In genomic region chr11:59756496-59756840, GRCh38 we compare ENCODE assay signal across 8 cellular contexts. TPM values are rescaled to one million over a fixed set of nuclear protein-coding genes. Genes with fewer than 3 reads are reported as not detected.
DNase-seq lines count a peak whose midpoint lies in the region; ATAC-seq and TF ChIP-seq lines count a peak whose summit lies in the region.

No MANE protein-coding gene starts in this region.

- H3K4me2 ChIP-seq in GM23338, result peak overlapping the region; percentile 95

- H3K4me3 ChIP-seq in GM23338, result peak overlapping the region; percentile 99

- H3K27me3 Mint-ChIP-seq in GM23338 (ENCODE audit: insufficient read depth, low read depth, poor library complexity) (peaks cover 17% of the 10 kb centered on the region), T-helper 17 cell (no peaks in the 10 kb centered on the region)

- H3K4me3 Mint-ChIP-seq in GM23338 (peak overlapping the region; percentile 92), T-helper 17 cell (peak overlapping the region; percentile 97)

- H3K9me3 Mint-ChIP-seq in GM23338, result no peaks in the 10 kb centered on the region

- H3K9me2 ChIP-seq in GM23338 (ENCODE audit: insufficient read depth), result no peaks in the 10 kb centered on the region

- peaks cover 26% of the 10 kb centered on the region for H4K20me1 ChIP-seq in GM23338 (replicated peaks; ENCODE audit: insufficient read depth)

- H3K36me3 Mint-ChIP-seq in GM23338 (ENCODE audit: low read depth) (peaks cover 4% of the 10 kb centered on the region; the same call in 2 of the 3 replicates), T-helper 17 cell (ENCODE audit: low read depth) (no peaks in the 10 kb centered on the region)

- H3K27ac Mint-ChIP-seq in GM23338, result no peak overlapping the region
- H3K27ac Mint-ChIP-seq in T-helper 17 cell, result peak overlapping the region; percentile 19

- H3K79me2 ChIP-seq in GM23338 (replicated peaks; ENCODE audit: insufficient read depth), result peaks cover 59% of the 10 kb centered on the region

- H3K4me1 Mint-ChIP-seq in GM23338 (peaks cover 31% of the 10 kb centered on the region), T-helper 17 cell (peaks cover 20% of the 10 kb centered on the region)

- no peak for TF ChIP-seq POLR2A in GM18505 (IDR thresholded peaks at IDR 0.05; ENCODE audit: borderline replicate concordance, extremely low read depth, insufficient read depth, insufficient read length)

- H2AFZ ChIP-seq in GM23338, result no peak overlapping the region

- H3F3A ChIP-seq in GM23338 (replicated peaks; ENCODE audit: low read depth), result peaks cover 10% of the 10 kb centered on the region; the same call in 1 of the 2 replicates

- no peak for TF ChIP-seq CTCF in GM23338 (conservative IDR thresholded peaks at IDR 0.05; ENCODE audit: low read depth in 2 of 2)

- H3K27ac ChIP-seq in GM23338 (ENCODE audit: low read depth), result 0 out of 2 replicates have a peak overlapping the region, but pooled peaks have one; percentile 17

- no peaks in the 10 kb centered on the region for H3K36me3 ChIP-seq in GM23338 (ENCODE audit: insufficient read depth)

- DNase-seq in GM23338 (ENCODE audit: low spot score), result no peak
- no peak for DNase-seq in T-helper 17 cell
- DNase-seq in fibroblast of peridontal ligament (ENCODE audit: extremely low read depth), result peak; percentile 23
- peak; percentile 71 for DNase-seq in renal cortical epithelial cell (ENCODE audit: low read depth)
- DNase-seq in effector CD4-positive, alpha-beta T cell, result no peak
- no peak for DNase-seq in mucosa of gallbladder (ENCODE audit: low spot score)

- no peaks in the 10 kb centered on the region for H3K27me3 ChIP-seq in GM23338 (ENCODE audit: insufficient read depth)

- H3K9me3 ChIP-seq in T-helper 17 cell (ENCODE audit: control insufficient read depth, low read length, poor library complexity, severe bottlenecking), result no peaks in the 10 kb centered on the region

- ATAC-seq in GM23338 (no peak), T-helper 17 cell (no peak), GM18505 (IDR thresholded peaks at IDR 0.05; ENCODE audit: unreplicated experiment) (no peak), GM19324 (IDR thresholded peaks at IDR 0.05; ENCODE audit: low FRiP score, unreplicated experiment) (no peak)

- H3K4me1 ChIP-seq in GM23338 (ENCODE audit: insufficient read depth), result peaks cover 16% of the 10 kb centered on the region

TF ChIP-seq in GM23338, 12 proteins besides CTCF, POLR2A, EP300 and RAD21:
- TF ChIP-seq, protein P1, sequence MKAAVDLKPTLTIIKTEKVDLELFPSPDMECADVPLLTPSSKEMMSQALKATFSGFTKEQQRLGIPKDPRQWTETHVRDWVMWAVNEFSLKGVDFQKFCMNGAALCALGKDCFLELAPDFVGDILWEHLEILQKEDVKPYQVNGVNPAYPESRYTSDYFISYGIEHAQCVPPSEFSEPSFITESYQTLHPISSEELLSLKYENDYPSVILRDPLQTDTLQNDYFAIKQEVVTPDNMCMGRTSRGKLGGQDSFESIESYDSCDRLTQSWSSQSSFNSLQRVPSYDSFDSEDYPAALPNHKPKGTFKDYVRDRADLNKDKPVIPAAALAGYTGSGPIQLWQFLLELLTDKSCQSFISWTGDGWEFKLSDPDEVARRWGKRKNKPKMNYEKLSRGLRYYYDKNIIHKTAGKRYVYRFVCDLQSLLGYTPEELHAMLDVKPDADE (IDR thresholded peaks at IDR 0.05), result no peak
- TF ChIP-seq, protein P2, sequence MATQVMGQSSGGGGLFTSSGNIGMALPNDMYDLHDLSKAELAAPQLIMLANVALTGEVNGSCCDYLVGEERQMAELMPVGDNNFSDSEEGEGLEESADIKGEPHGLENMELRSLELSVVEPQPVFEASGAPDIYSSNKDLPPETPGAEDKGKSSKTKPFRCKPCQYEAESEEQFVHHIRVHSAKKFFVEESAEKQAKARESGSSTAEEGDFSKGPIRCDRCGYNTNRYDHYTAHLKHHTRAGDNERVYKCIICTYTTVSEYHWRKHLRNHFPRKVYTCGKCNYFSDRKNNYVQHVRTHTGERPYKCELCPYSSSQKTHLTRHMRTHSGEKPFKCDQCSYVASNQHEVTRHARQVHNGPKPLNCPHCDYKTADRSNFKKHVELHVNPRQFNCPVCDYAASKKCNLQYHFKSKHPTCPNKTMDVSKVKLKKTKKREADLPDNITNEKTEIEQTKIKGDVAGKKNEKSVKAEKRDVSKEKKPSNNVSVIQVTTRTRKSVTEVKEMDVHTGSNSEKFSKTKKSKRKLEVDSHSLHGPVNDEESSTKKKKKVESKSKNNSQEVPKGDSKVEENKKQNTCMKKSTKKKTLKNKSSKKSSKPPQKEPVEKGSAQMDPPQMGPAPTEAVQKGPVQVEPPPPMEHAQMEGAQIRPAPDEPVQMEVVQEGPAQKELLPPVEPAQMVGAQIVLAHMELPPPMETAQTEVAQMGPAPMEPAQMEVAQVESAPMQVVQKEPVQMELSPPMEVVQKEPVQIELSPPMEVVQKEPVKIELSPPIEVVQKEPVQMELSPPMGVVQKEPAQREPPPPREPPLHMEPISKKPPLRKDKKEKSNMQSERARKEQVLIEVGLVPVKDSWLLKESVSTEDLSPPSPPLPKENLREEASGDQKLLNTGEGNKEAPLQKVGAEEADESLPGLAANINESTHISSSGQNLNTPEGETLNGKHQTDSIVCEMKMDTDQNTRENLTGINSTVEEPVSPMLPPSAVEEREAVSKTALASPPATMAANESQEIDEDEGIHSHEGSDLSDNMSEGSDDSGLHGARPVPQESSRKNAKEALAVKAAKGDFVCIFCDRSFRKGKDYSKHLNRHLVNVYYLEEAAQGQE (IDR thresholded peaks at IDR 0.05; ENCODE audit: unreplicated experiment), result no peak
- TF ChIP-seq JUNB (IDR thresholded peaks at IDR 0.05; ENCODE audit: unreplicated experiment) (no peak), EZH2 (IDR thresholded peaks at IDR 0.05; ENCODE audit: low read depth, unreplicated experiment) (no peak), EZH2phosphoT487 (IDR thresholded peaks at IDR 0.05; ENCODE audit: unreplicated experiment) (no peak), ZNF331 (CRISPR knock-in tag; IDR thresholded peaks at IDR 0.05; ENCODE audit: low read depth) (no peak)

RNA-seq across cellular contexts. Expression of gene STX3, which starts 1.3 kb away (rescaled TPM):
- 47.9 and 65.5 TPM in 2 replicates for total RNA-seq in GM23338 (2014; rRNA removed; shearing (Covaris generic))
- 19.0 and 20.0 TPM in 2 replicates for polyA plus RNA-seq in GM23338 (2016; fragmentation: Nextera tagmentation; extraction: Ambion mirVana)
- total RNA-seq in T-helper 17 cell (1 to 10 TPM; 4.7 to 6.6 TPM), renal cortical epithelial cell (58.0 and 91.6 TPM in 2 replicates), mucosa of gallbladder (82.7 TPM)

RNA-seq across cellular contexts. Expression of gene OR10V1, which starts 42.8 kb away (rescaled TPM):
- total RNA-seq in GM23338 (2014; rRNA removed; shearing (Covaris generic)), result not detected in 2 replicates
- polyA plus RNA-seq in GM23338 (2016; fragmentation: Nextera tagmentation; extraction: Ambion mirVana), result not detected in 2 replicates
- total RNA-seq in T-helper 17 cell (not detected), renal cortical epithelial cell (not detected in 2 replicates), mucosa of gallbladder (not detected)

RNA-seq across cellular contexts. Expression of gene MRPL16, which starts 54.1 kb away (rescaled TPM):
- 74.8 and 77.4 TPM in 2 replicates for total RNA-seq in GM23338 (2014; rRNA removed; shearing (Covaris generic))
- polyA plus RNA-seq in GM23338 (2016; fragmentation: Nextera tagmentation; extraction: Ambion mirVana), result 149 and 176 TPM in 2 replicates
- total RNA-seq in T-helper 17 cell (10 to 100 TPM; 18.4 to 21.8 TPM), renal cortical epithelial cell (43.2 and 43.9 TPM in 2 replicates), mucosa of gallbladder (34.7 TPM)

Comparison
In these comparisons a context has a peak if more than half of its experiments do, and no peak if none do; other contexts are left out.
1. DNase-seq: peak in fibroblast of peridontal ligament (single experiment) and renal cortical epithelial cell (single experiment); none in GM23338 (single experiment), T-helper 17 cell (0 of 3), effector CD4-positive, alpha-beta T cell (single experiment) and mucosa of gallbladder (single experiment).